In genomic region chr1:17676387-17677060, GRCh38 we compare ENCODE assay signal across 20 cellular contexts.
A peak's percentile ranks its signal among the peaks of the same experiment; 100 is the strongest.
DNase-seq lines count a peak whose midpoint lies in the region; ATAC-seq and TF ChIP-seq lines count a peak whose summit lies in the region.
"Had no signal": no experiment of that assay in that cellular context is flagged by ENCODE, and none has a peak within 500 bp of the region (broad histone marks: within the 10 kb centered on the region; RNA-seq: fewer than 3 reads in every experiment).

No MANE protein-coding gene starts in this region.

- H3K27me3 Mint-ChIP-seq in glutamatergic neuron (ENCODE audit: unreplicated experiment): peaks cover 20% of the 10 kb centered on the region

- no peaks in the 10 kb centered on the region for H3K36me3 Mint-ChIP-seq in glutamatergic neuron (ENCODE audit: unreplicated experiment)
- H3K36me3 Mint-ChIP-seq: CD4-positive, alpha-beta memory T cell had no signal

- peaks cover 18% of the 10 kb centered on the region for H3K9me3 Mint-ChIP-seq in glutamatergic neuron (ENCODE audit: unreplicated experiment)
- H3K9me3 Mint-ChIP-seq: CD4-positive, alpha-beta memory T cell had no signal

- no peak overlapping the region for H3K4me3 Mint-ChIP-seq in glutamatergic neuron (ENCODE audit: unreplicated experiment)

- in situ Hi-C loops in G401 (cut with HindIII; ENCODE audit: low sequenced_read_pairs): no loop called here

- no peak for ATAC-seq in HG03045 (IDR thresholded peaks at IDR 0.05; ENCODE audit: unreplicated experiment)
- ATAC-seq: Panc1 had no signal

- H3K27ac Mint-ChIP-seq in glutamatergic neuron (ENCODE audit: unreplicated experiment): peak overlapping the region; percentile 70

- DNase-seq in AG08396 (ENCODE audit: low spot score): peak; percentile 37
- peak; percentile 19 for DNase-seq in G401 (ENCODE audit: low spot score)
- peak; percentile 39 for DNase-seq in RPMI7951 (ENCODE audit: low read depth)
- no peak for DNase-seq in glutamatergic neuron
- DNase-seq in stimulated activated CD4-positive, alpha-beta T cell treated with anti-CD3 and anti-CD28 coated beads, Interleukin-1b, Interleukin-23, amount 100 ng/mL, for 48 hours: no peak
- no peak for DNase-seq in HPDE6-E6E7 (ENCODE audit: extremely low spot score)
- DNase-seq in activated naive CD4-positive, alpha-beta T cell (lab: John Stamatoyannopoulos, UW): no peak
- DNase-seq: AML-193; CD4-positive, alpha-beta memory T cell; DMS79 treated with DMSO at 0.1 percent for 48 hours; HCEC 1CT; IMR-90; NCI-H1105; NCI-H187; NCI-H2171; NCI-H446 treated with DMSO at 0.1 percent for 48 hours; NCI-H82; SHP77 had no signal

- TF ChIP-seq CTCF in glutamatergic neuron (IDR thresholded peaks at IDR 0.05; ENCODE audit: partially characterized antibody, unreplicated experiment): no peak

- peaks cover 34% of the 10 kb centered on the region for H3K4me1 Mint-ChIP-seq in glutamatergic neuron (ENCODE audit: low read depth, unreplicated experiment)
- H3K4me1 Mint-ChIP-seq: CD4-positive, alpha-beta memory T cell had no signal

Comparison
In these comparisons a context has a peak if more than half of its experiments do, and no peak if none do; other contexts are left out.
1. DNase-seq: peak in AG08396 (single experiment), G401 (single experiment) and RPMI7951 (single experiment); none in glutamatergic neuron (single experiment), stimulated activated CD4-positive, alpha-beta T cell treated with anti-CD3 and anti-CD28 coated beads, Interleukin-1b, Interleukin-23, amount 100 ng/mL, for 48 hours (single experiment), HPDE6-E6E7 (single experiment) and activated naive CD4-positive, alpha-beta T cell (0 of 4).